Comparison of ENCODE assay signal across 11 cellular contexts in genomic region chr22:23951383-23951782, GRCh38. TPM values are rescaled to one million over a fixed set of nuclear protein-coding genes. Genes with fewer than 3 reads are reported as not detected.
DNase-seq lines count a peak whose midpoint lies in the region; ATAC-seq and TF ChIP-seq lines count a peak whose summit lies in the region.
"Not testable (repeated sequence)": the region's sequence is repeated elsewhere in the genome, so short reads cannot be mapped to it uniquely, and the experiment has no call there.
"Had no signal": no experiment of that assay in that cellular context is flagged by ENCODE, and none has a peak within 500 bp of the region (broad histone marks: within the 10 kb centered on the region; RNA-seq: fewer than 3 reads in every experiment).

No MANE protein-coding gene starts in this region.

- H3K36me3 Mint-ChIP-seq in activated T-helper 17 cell treated with anti-CD3 and anti-CD28 coated beads, Interleukin-2, amount 50 U/mL, for 72 hours (ENCODE audit: low read depth); endodermal cell (ENCODE audit: low read depth): not testable (repeated sequence)

- H2BK15ac ChIP-seq in mesenchymal stem cell (ENCODE audit: low read depth, poor library complexity, severe bottlenecking) = not testable (repeated sequence)

- not testable (repeated sequence) for H2BK12ac ChIP-seq in mesenchymal stem cell (ENCODE audit: low read length in 2 of 2)

- H3K79me1 ChIP-seq in mesenchymal stem cell (replicated peaks; ENCODE audit: low read length, poor library complexity, severe bottlenecking) = not testable (repeated sequence)

- not testable (repeated sequence) for TF ChIP-seq CTCF in GM12865 (IDR thresholded peaks at IDR 0.05; ENCODE audit: insufficient read depth, low read depth, low read length, missing control alignments); endodermal cell (conservative IDR thresholded peaks at IDR 0.05); foreskin fibroblast (IDR thresholded peaks at IDR 0.05; ENCODE audit: low read depth, low read length)

- H3K9ac ChIP-seq in endodermal cell (ENCODE audit: extremely low read depth, low read length, poor library complexity, severe bottlenecking); mesenchymal stem cell (ENCODE audit: low read length): not testable (repeated sequence)

- H3K23ac ChIP-seq in mesenchymal stem cell (ENCODE audit: low read length in 2 of 2) = not testable (repeated sequence)

- not testable (repeated sequence) for H4K91ac ChIP-seq in mesenchymal stem cell (ENCODE audit: low read length)

- not testable (repeated sequence) for H2AK5ac ChIP-seq in mesenchymal stem cell (ENCODE audit: low read length, severe bottlenecking)

- not testable (repeated sequence) for H3K4me2 ChIP-seq in mesenchymal stem cell (ENCODE audit: low read length, poor library complexity, severe bottlenecking)

- not testable (repeated sequence) for H2BK5ac ChIP-seq in mesenchymal stem cell (ENCODE audit: low read depth, low read length, poor library complexity, severe bottlenecking)

- H3K9me3 ChIP-seq in MG63; endodermal cell (ENCODE audit: control insufficient read depth, low read length); mesenchymal stem cell (ENCODE audit: control insufficient read depth, low read length): not testable (repeated sequence)

- H3K27me3 ChIP-seq in MG63; endodermal cell (ENCODE audit: control insufficient read depth, insufficient read depth, low read length, poor library complexity, severe bottlenecking); mesenchymal stem cell (ENCODE audit: control insufficient read depth in 1 of 2, insufficient read depth in 1 of 2, low read length in 2 of 2): not testable (repeated sequence)

- not testable (repeated sequence) for H3K4me1 Mint-ChIP-seq in activated T-helper 17 cell treated with anti-CD3 and anti-CD28 coated beads, Interleukin-2, amount 50 U/mL, for 72 hours; endodermal cell

- not testable (repeated sequence) for H2AFZ ChIP-seq in mesenchymal stem cell (ENCODE audit: low read depth, low read length)

- H3K4me1 ChIP-seq in endodermal cell (ENCODE audit: control insufficient read depth, insufficient read depth, low read length); mesenchymal stem cell (ENCODE audit: control insufficient read depth, insufficient read depth, low read depth, low read length): not testable (repeated sequence)

- not testable (repeated sequence) for H2BK120ac ChIP-seq in mesenchymal stem cell (ENCODE audit: low read depth, low read length)

- not testable (repeated sequence) for H4K8ac ChIP-seq in mesenchymal stem cell (ENCODE audit: low read length)

- not testable (repeated sequence) for H3K36me3 ChIP-seq in MG63; endodermal cell (ENCODE audit: control insufficient read depth, insufficient read depth, low read length); mesenchymal stem cell (ENCODE audit: control insufficient read depth in 1 of 2, insufficient read depth in 2 of 2, low read depth in 1 of 2, low read length in 2 of 2)

- H3K4me3 Mint-ChIP-seq in activated T-helper 17 cell treated with anti-CD3 and anti-CD28 coated beads, Interleukin-2, amount 50 U/mL, for 72 hours; endodermal cell: not testable (repeated sequence)

- not testable (repeated sequence) for H3K4ac ChIP-seq in mesenchymal stem cell (ENCODE audit: low read depth in 1 of 2, low read length in 2 of 2)

- H3K14ac ChIP-seq in mesenchymal stem cell (ENCODE audit: low read length in 2 of 2) = not testable (repeated sequence)

- H3K27ac ChIP-seq in endodermal cell (ENCODE audit: low read depth, low read length); mesenchymal stem cell (ENCODE audit: low read length, poor library complexity, severe bottlenecking): not testable (repeated sequence)

- H3K4me3 ChIP-seq in GM12865 (ENCODE audit: low read depth, low read length); MG63; endodermal cell (ENCODE audit: low read length); foreskin fibroblast (ENCODE audit: low read depth in 1 of 2, low read length in 2 of 2); mesenchymal stem cell (ENCODE audit: insufficient read depth in 1 of 2, low read depth in 1 of 2, low read length in 2 of 2): not testable (repeated sequence)

- peak; percentile 51 for ATAC-seq in activated T-helper 17 cell treated with anti-CD3 and anti-CD28 coated beads, Interleukin-2, amount 50 U/mL, for 72 hours (replicated peaks)

- H3K27ac Mint-ChIP-seq in activated T-helper 17 cell treated with anti-CD3 and anti-CD28 coated beads, Interleukin-2, amount 50 U/mL, for 72 hours; endodermal cell: not testable (repeated sequence)

- H3K9me3 Mint-ChIP-seq in activated T-helper 17 cell treated with anti-CD3 and anti-CD28 coated beads, Interleukin-2, amount 50 U/mL, for 72 hours; endodermal cell: not testable (repeated sequence)

- DNase-seq in GM12865 (ENCODE audit: low read depth) = peak; percentile 45
- peak; percentile 70 for DNase-seq in MG63
- DNase-seq in endodermal cell = peak; percentile 82
- peak; percentile 13 to 51 for DNase-seq in foreskin fibroblast
- peak; percentile 13 for DNase-seq in mesenchymal stem cell
- peak; percentile 16 for DNase-seq in renal cortical epithelial cell (ENCODE audit: low read depth)

- 92 to 100% methylated on average over 1 to 2 of the region's 2 CpGs for WGBS in endodermal cell (ENCODE audit: insufficient coverage in 1 of 2, insufficient read length in 1 of 2), 2 experiments
- 73% methylated on average over 1 of the region's 2 CpGs for WGBS in mesenchymal stem cell

- not testable (repeated sequence) for H3K18ac ChIP-seq in mesenchymal stem cell (ENCODE audit: low read depth in 1 of 2, low read length in 2 of 2)

- not testable (repeated sequence) for H3K27me3 Mint-ChIP-seq in activated T-helper 17 cell treated with anti-CD3 and anti-CD28 coated beads, Interleukin-2, amount 50 U/mL, for 72 hours; endodermal cell (ENCODE audit: insufficient read depth)

RNA-seq across cellular contexts. Expression of gene GSTT2B, which starts 9.6 kb away (rescaled TPM):
- 23.8 and 23.9 TPM in 2 replicates for total RNA-seq in MG63 (2014; rRNA removed; shearing (Covaris generic); ENCODE audit: low replicate concordance)
- under 1 TPM; 0.37 to 0.41 TPM for total RNA-seq in activated T-helper 17 cell treated with anti-CD3 and anti-CD28 coated beads, Interleukin-2, amount 50 U/mL, for 72 hours
- total RNA-seq in endodermal cell (1 to 10 TPM; 3.7 to 4.4 TPM), renal cortical epithelial cell (3.0 and 4.7 TPM in 2 replicates)
- polyA plus RNA-seq in endodermal cell (2013, experiment 1 of 2) = 8.2 TPM
- polyA plus RNA-seq in endodermal cell (2013, experiment 2 of 2) = 5.1 TPM
- polyA plus RNA-seq in mesenchymal stem cell (2013, experiment 1 of 2) = 3.9 TPM
- polyA plus RNA-seq in mesenchymal stem cell (2013, experiment 2 of 2) = 3.6 TPM
- total RNA-seq: G401 had no signal
- polyA plus RNA-seq: IgD-negative memory B cell had no signal

RNA-seq across cellular contexts. Expression of gene DDTL, which starts 15.3 kb away (rescaled TPM):
- total RNA-seq in MG63 (2014; rRNA removed; shearing (Covaris generic); ENCODE audit: low replicate concordance) = 4.7 and 6.6 TPM in 2 replicates
- total RNA-seq in activated T-helper 17 cell treated with anti-CD3 and anti-CD28 coated beads, Interleukin-2, amount 50 U/mL, for 72 hours = 1 to 10 TPM; 2.8 to 4.9 TPM
- 1 to 10 TPM in 1 of 2 donors, not detected in 1; 1.2 TPM for total RNA-seq in endodermal cell
- polyA plus RNA-seq in endodermal cell (2013, experiment 1 of 2) = 0.61 TPM
- 1.1 TPM for polyA plus RNA-seq in endodermal cell (2013, experiment 2 of 2)
- 1.4 TPM for polyA plus RNA-seq in mesenchymal stem cell (2013, experiment 1 of 2)
- 1.2 TPM for polyA plus RNA-seq in mesenchymal stem cell (2013, experiment 2 of 2)
- total RNA-seq in renal cortical epithelial cell = 1.6 and 1.7 TPM in 2 replicates
- total RNA-seq: A673, G401 had no signal

RNA-seq across cellular contexts. Expression of gene DDT, which starts 22.9 kb away (rescaled TPM):
- total RNA-seq in MG63 (2014; rRNA removed; shearing (Covaris generic); ENCODE audit: low replicate concordance) = 64.9 and 160 TPM in 2 replicates
- 100 to 1,000 TPM; 117 to 122 TPM for total RNA-seq in activated T-helper 17 cell treated with anti-CD3 and anti-CD28 coated beads, Interleukin-2, amount 50 U/mL, for 72 hours
- total RNA-seq in endodermal cell (100 to 1,000 TPM; 117 to 164 TPM), renal cortical epithelial cell (124 and 130 TPM in 2 replicates)
- polyA plus RNA-seq in endodermal cell (2013, experiment 1 of 2) = 87.2 TPM
- 80.7 TPM for polyA plus RNA-seq in endodermal cell (2013, experiment 2 of 2)
- 185 TPM for polyA plus RNA-seq in mesenchymal stem cell (2013, experiment 1 of 2)
- 184 TPM for polyA plus RNA-seq in mesenchymal stem cell (2013, experiment 2 of 2)
- total RNA-seq: G401 had no signal

RNA-seq across cellular contexts. Expression of gene GSTT2, which starts 28.6 kb away (rescaled TPM):
- total RNA-seq in MG63 (2014; rRNA removed; shearing (Covaris generic); ENCODE audit: low replicate concordance) = 0.30 and 1.6 TPM in 2 replicates
- total RNA-seq in activated T-helper 17 cell treated with anti-CD3 and anti-CD28 coated beads, Interleukin-2, amount 50 U/mL, for 72 hours = under 1 TPM in 1 of 2 donors, not detected in 1; 0.29 TPM
- total RNA-seq in endodermal cell = 1 to 10 TPM in 1 of 2 donors, under 1 TPM in 1; 0.51 to 3.7 TPM
- polyA plus RNA-seq in endodermal cell (2013, experiment 1 of 2) = 1.5 TPM
- polyA plus RNA-seq in endodermal cell (2013, experiment 2 of 2) = 1.9 TPM
- polyA plus RNA-seq in mesenchymal stem cell (2013, experiment 1 of 2) = 1.4 TPM
- 1.3 TPM for polyA plus RNA-seq in mesenchymal stem cell (2013, experiment 2 of 2)
- 0.20 TPM in 1 of 2 replicates, not detected in the other for total RNA-seq in renal cortical epithelial cell
- total RNA-seq: A673, G401 had no signal
- polyA plus RNA-seq: IgD-negative memory B cell had no signal

RNA-seq across cellular contexts. Expression of gene GSTT4, which starts 53.9 kb away (rescaled TPM):
- not detected in 2 replicates for total RNA-seq in MG63 (2014; rRNA removed; shearing (Covaris generic); ENCODE audit: low replicate concordance)
- not detected for total RNA-seq in activated T-helper 17 cell treated with anti-CD3 and anti-CD28 coated beads, Interleukin-2, amount 50 U/mL, for 72 hours
- not detected for total RNA-seq in endodermal cell
- not detected for polyA plus RNA-seq in endodermal cell (2013, experiment 1 of 2)
- not detected for polyA plus RNA-seq in endodermal cell (2013, experiment 2 of 2)
- not detected for polyA plus RNA-seq in mesenchymal stem cell (2013, experiment 1 of 2)
- not detected for polyA plus RNA-seq in mesenchymal stem cell (2013, experiment 2 of 2)
- total RNA-seq in renal cortical epithelial cell = not detected in 2 replicates
- total RNA-seq: A673, G401, H1 had no signal
- polyA plus RNA-seq: IgD-negative memory B cell had no signal

Comparison
In these comparisons a context has a peak if more than half of its experiments do, and no peak if none do; other contexts are left out.
1. DNase-seq: peak in every context shown above with its lines; median percentile 82 in endodermal cell; 70 in MG63; 45 in GM12865; 32 in foreskin fibroblast; 16 in renal cortical epithelial cell; 13 in mesenchymal stem cell.